Comparison of ENCODE assay signal across 22 cellular contexts in genomic region chr18:35818353-35818667, GRCh38.
"Had no signal": no experiment of that assay in that cellular context is flagged by ENCODE, and none has a peak within 500 bp of the region (broad histone marks: within the 10 kb centered on the region; RNA-seq: fewer than 3 reads in every experiment).

No MANE protein-coding gene starts in this region.

- FAIRE-seq: endothelial cell of umbilical vein, keratinocyte had no signal

- H3K4me1 ChIP-seq: esophagus squamous epithelium, lower lobe of right lung, parathyroid adenoma, right atrium auricular region, sigmoid colon, stomach, thyroid gland, vagina had no signal

- H3K4me3 ChIP-seq: coronary artery, esophagus squamous epithelium, lower lobe of right lung, right atrium auricular region, sigmoid colon, stomach, thyroid gland, vagina had no signal

- H3K36me3 Mint-ChIP-seq: natural killer cell; stimulated activated effector memory CD8-positive, alpha-beta T cell treated with anti-CD3 and anti-CD28 coated beads, Interleukin-12 subunit alpha, Interleukin-12 subunit beta, amount 100 ng/mL, for 72 hours had no signal

- H3K27me3 ChIP-seq: esophagus squamous epithelium, right atrium auricular region, sigmoid colon, thyroid gland, vagina had no signal

- ATAC-seq: left ventricle myocardium superior, natural killer cell had no signal

- H3K9ac ChIP-seq: parathyroid adenoma had no signal

- H3K9me3 Mint-ChIP-seq: natural killer cell; stimulated activated effector memory CD8-positive, alpha-beta T cell treated with anti-CD3 and anti-CD28 coated beads, Interleukin-12 subunit alpha, Interleukin-12 subunit beta, amount 100 ng/mL, for 72 hours had no signal

- H3K79me2 ChIP-seq: parathyroid adenoma had no signal

- H3K9me3 ChIP-seq: esophagus squamous epithelium, lower lobe of right lung, right atrium auricular region, sigmoid colon, stomach, thyroid gland, vagina had no signal

- H3K27ac Mint-ChIP-seq: natural killer cell; progenitor cell of endocrine pancreas; stimulated activated effector memory CD8-positive, alpha-beta T cell treated with anti-CD3 and anti-CD28 coated beads, Interleukin-12 subunit alpha, Interleukin-12 subunit beta, amount 100 ng/mL, for 72 hours had no signal

- H3K4me1 Mint-ChIP-seq: natural killer cell; stimulated activated effector memory CD8-positive, alpha-beta T cell treated with anti-CD3 and anti-CD28 coated beads, Interleukin-12 subunit alpha, Interleukin-12 subunit beta, amount 100 ng/mL, for 72 hours had no signal

- DNase-seq: dermis blood vessel endothelial cell; effector memory CD4-positive, alpha-beta T cell; esophagus squamous epithelium; foreskin melanocyte; left ventricle myocardium superior; lower lobe of right lung; natural killer cell; sigmoid colon; stimulated activated CD4-positive, alpha-beta T cell treated with anti-CD3 and anti-CD28 coated beads, Interleukin-2, amount 100 ng/mL, for 24 hours; stimulated activated CD4-positive, alpha-beta T cell treated with anti-CD3 and anti-CD28 coated beads, Interleukin-4, amount 100 ng/mL, for 24 hours; stimulated activated naive CD4-positive, alpha-beta T cell treated with Interleukin-2 at 50 U/mL for 16 hours; stomach; thyroid gland; trophoblast cell had no signal

- H3K36me3 ChIP-seq: esophagus squamous epithelium, lower lobe of right lung, right atrium auricular region, sigmoid colon, stomach, thyroid gland, vagina had no signal

- H3K4me3 Mint-ChIP-seq: natural killer cell; stimulated activated effector memory CD8-positive, alpha-beta T cell treated with anti-CD3 and anti-CD28 coated beads, Interleukin-12 subunit alpha, Interleukin-12 subunit beta, amount 100 ng/mL, for 72 hours had no signal

- H3K27ac ChIP-seq: coronary artery, esophagus squamous epithelium, lower lobe of right lung, parathyroid adenoma, right atrium auricular region, sigmoid colon, stomach, thyroid gland, vagina had no signal

- H2AFZ ChIP-seq: parathyroid adenoma had no signal
